In the genomic region with DNA sequence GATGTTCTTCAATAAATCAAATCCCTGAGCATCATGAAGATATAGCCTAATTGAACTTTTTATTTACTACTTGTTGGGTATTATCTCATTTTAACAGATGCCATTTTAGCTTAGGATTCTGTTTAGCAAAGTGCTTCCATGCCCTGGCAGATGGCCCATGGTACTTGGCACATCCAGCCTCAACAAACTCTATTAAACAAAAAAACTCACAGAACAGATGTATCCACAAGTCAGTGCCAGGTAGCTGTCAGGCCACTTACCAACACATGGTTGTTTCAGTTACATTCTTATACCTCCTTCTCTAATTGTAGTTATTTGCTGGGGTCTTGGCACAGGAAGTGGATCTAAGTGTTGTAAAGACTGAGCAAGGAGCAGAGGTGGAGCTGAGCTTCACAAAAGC, we compare ENCODE assay signal across 1 cellular context.
TF ChIP-seq lines count a peak whose summit lies in the region.

No MANE protein-coding gene starts in this region.

TF ChIP-seq in SK-N-SH treated with all-trans-retinoic acid at 6 μM for 48 hours, 23 proteins besides CTCF, POLR2A, EP300 and RAD21 (continued from another document):
- TF ChIP-seq, protein P1, sequence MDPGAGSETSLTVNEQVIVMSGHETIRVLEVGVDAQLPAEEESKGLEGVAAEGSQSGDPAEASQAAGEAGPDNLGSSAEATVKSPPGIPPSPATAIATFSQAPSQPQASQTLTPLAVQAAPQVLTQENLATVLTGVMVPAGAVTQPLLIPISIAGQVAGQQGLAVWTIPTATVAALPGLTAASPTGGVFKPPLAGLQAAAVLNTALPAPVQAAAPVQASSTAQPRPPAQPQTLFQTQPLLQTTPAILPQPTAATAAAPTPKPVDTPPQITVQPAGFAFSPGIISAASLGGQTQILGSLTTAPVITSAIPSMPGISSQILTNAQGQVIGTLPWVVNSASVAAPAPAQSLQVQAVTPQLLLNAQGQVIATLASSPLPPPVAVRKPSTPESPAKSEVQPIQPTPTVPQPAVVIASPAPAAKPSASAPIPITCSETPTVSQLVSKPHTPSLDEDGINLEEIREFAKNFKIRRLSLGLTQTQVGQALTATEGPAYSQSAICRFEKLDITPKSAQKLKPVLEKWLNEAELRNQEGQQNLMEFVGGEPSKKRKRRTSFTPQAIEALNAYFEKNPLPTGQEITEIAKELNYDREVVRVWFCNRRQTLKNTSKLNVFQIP (CRISPR knock-in tag; IDR thresholded peaks at IDR 0.05; ENCODE audit: borderline replicate concordance, low read depth) = no peak
- TF ChIP-seq GLIS3 (CRISPR knock-in tag; IDR thresholded peaks at IDR 0.05) = no peak
- TF ChIP-seq ARNTL (CRISPR knock-in tag; IDR thresholded peaks at IDR 0.05; ENCODE audit: borderline replicate concordance, low read depth) = no peak
- TF ChIP-seq TOX (CRISPR knock-in tag; IDR thresholded peaks at IDR 0.05; ENCODE audit: borderline replicate concordance) = no peak
- TF ChIP-seq CSDC2 (CRISPR knock-in tag; IDR thresholded peaks at IDR 0.05) = no peak
- TF ChIP-seq, protein P2, sequence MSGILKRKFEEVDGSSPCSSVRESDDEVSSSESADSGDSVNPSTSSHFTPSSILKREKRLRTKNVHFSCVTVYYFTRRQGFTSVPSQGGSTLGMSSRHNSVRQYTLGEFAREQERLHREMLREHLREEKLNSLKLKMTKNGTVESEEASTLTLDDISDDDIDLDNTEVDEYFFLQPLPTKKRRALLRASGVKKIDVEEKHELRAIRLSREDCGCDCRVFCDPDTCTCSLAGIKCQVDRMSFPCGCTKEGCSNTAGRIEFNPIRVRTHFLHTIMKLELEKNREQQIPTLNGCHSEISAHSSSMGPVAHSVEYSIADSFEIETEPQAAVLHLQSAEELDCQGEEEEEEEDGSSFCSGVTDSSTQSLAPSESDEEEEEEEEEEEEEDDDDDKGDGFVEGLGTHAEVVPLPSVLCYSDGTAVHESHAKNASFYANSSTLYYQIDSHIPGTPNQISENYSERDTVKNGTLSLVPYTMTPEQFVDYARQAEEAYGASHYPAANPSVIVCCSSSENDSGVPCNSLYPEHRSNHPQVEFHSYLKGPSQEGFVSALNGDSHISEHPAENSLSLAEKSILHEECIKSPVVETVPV (CRISPR knock-in tag; IDR thresholded peaks at IDR 0.05) = no peak
- TF ChIP-seq ZNF70 (CRISPR knock-in tag; IDR thresholded peaks at IDR 0.05) = no peak
